In the genomic region with DNA sequence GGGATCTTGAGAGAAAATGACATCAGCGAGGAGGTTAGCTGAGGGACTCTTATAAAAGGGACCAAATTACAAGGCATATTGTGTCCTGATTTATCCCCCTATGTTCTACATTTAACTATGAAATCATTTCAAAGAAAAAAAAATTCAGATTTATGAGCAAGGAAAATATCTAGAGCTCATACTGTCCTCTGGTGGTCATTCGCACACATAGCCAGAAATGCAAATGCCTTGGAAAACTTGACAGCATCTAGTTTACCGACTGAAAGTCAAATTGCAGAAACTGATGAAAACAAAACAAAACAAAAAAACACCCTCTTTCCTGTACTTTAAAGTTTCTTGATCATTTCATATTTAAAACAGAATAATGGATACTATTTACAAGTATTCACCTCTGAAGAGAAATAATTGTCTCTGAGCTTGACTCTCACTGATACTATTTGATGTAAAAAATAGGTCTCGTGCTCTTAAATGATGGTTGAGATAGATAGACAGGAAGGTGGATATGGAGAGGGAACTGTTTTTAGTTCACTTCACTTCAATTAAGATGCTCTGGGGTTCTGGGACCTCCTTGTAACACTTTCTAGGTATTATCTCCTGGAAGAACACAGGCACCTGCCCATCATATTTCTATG, we compare ENCODE assay signal across 1 cellular context.
TF ChIP-seq lines count a peak whose summit lies in the region.

No MANE protein-coding gene starts in this region.

TF ChIP-seq in HCT116, 20 proteins besides CTCF, POLR2A, EP300 and RAD21 (continued from another document):
- TF ChIP-seq, protein P1, sequence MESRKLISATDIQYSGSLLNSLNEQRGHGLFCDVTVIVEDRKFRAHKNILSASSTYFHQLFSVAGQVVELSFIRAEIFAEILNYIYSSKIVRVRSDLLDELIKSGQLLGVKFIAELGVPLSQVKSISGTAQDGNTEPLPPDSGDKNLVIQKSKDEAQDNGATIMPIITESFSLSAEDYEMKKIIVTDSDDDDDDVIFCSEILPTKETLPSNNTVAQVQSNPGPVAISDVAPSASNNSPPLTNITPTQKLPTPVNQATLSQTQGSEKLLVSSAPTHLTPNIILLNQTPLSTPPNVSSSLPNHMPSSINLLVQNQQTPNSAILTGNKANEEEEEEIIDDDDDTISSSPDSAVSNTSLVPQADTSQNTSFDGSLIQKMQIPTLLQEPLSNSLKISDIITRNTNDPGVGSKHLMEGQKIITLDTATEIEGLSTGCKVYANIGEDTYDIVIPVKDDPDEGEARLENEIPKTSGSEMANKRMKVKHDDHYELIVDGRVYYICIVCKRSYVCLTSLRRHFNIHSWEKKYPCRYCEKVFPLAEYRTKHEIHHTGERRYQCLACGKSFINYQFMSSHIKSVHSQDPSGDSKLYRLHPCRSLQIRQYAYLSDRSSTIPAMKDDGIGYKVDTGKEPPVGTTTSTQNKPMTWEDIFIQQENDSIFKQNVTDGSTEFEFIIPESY (IDR thresholded peaks at IDR 0.05; ENCODE audit: extremely low read depth, insufficient replicate concordance, low read length), result no peak
